In the genomic region with DNA sequence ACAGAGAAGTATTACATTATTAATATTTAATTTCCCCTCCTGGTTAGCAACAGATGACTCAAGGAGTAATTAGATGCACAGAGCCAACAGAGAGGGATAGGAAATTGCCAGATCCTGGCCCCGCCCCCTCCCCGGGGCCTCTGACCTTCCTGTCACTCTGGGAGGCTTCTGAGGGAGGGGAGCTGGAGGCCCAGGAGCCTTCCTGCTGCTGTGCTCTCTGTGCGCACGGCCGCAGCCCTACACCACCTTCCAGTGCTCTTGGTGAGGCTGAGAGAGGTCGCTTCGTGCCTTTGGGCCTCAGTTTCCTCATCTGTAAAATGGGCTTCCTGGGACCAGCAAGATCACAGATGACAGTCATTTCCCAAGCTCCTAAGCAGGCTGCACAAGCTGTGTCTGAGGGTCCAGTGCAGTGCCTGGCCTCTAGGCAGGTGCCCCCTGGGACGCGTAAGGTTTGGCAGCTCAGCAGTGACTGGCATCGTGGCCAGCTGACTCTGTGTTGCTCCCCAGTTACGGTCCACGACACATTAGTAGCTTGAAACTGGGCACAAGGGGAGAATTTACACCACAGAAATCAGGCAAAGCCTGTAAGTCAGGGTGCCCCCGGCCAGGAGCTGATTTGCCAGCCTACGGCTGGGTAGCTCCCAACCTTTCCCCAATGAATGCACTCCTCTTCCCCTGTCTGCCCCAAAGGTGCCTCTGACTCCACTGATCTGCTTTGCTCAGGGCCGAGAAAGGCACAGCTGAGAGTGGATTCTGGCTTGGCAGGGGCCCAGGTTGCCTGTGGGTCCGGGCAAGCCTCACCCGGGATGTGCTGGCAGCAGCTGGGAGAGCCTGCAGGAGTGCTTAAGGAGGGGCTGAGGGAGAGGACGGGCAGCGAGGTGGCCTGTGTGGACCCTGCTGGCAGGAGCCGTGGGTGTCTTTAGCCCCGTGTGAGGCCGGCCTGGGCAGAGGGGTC, we compare ENCODE assay signal across 8 cellular contexts. TPM values are rescaled to one million over a fixed set of nuclear protein-coding genes. Genes with fewer than 3 reads are reported as not detected.
DNase-seq lines count a peak whose midpoint lies in the region; ATAC-seq and TF ChIP-seq lines count a peak whose summit lies in the region.
"Had no signal": no experiment of that assay in that cellular context is flagged by ENCODE, and none has a peak within 500 bp of the region (broad histone marks: within the 10 kb centered on the region; RNA-seq: fewer than 3 reads in every experiment).

No MANE protein-coding gene starts in this region.

- peaks cover 15 to 26% of the 10 kb centered on the region in 2 experiments for H3K4me1 Mint-ChIP-seq in H9
- peaks cover 87 to 90% (median 90%) of the 10 kb centered on the region in 3 donors for H3K4me1 Mint-ChIP-seq in T-cell
- peaks cover 60% of the 10 kb centered on the region for H3K4me1 Mint-ChIP-seq in brain

- H4K20me1 ChIP-seq in H9 (ENCODE audit: control insufficient read depth, insufficient read depth, insufficient read length), result peaks cover 2% of the 10 kb centered on the region

- no peaks in the 10 kb centered on the region for H3K36me3 ChIP-seq in prostate gland

- H3K56ac ChIP-seq in H9 (ENCODE audit: insufficient read length, low read depth, low read length), result no peak overlapping the region

- no peak overlapping the region for H3K18ac ChIP-seq in H9 (ENCODE audit: insufficient read length, low read depth, low read length)

- H2BK120ac ChIP-seq in H9 (ENCODE audit: low read depth, low read length, poor library complexity, severe bottlenecking), result no peak overlapping the region

- TF ChIP-seq CTCF in H9 (conservative IDR thresholded peaks at IDR 0.05) (no peak), brain (conservative IDR thresholded peaks at IDR 0.05) (no peak), prostate gland (IDR thresholded peaks at IDR 0.05) (no peak)

- no peak overlapping the region for H3K27ac ChIP-seq in H9 (ENCODE audit: insufficient read length, low read depth, low read length)
- no peak overlapping the region for H3K27ac ChIP-seq in prostate gland

- no peak for TF ChIP-seq POLR2A in prostate gland (IDR thresholded peaks at IDR 0.05)

- no peak overlapping the region for H4K5ac ChIP-seq in H9 (ENCODE audit: insufficient read length, low read depth, low read length)

- H3K23me2 ChIP-seq in H9 (ENCODE audit: insufficient read length, low read depth, low read length, poor library complexity, severe bottlenecking), result peaks cover 1% of the 10 kb centered on the region

- H3K4me1 ChIP-seq in H9 (ENCODE audit: insufficient read depth, low read length), result 0 out of 2 replicates have a peak, but pooled peaks cover 5% of the 10 kb centered on the region
- peaks cover 12% of the 10 kb centered on the region for H3K4me1 ChIP-seq in prostate gland (replicated peaks)

- no peak overlapping the region for H2AFZ ChIP-seq in H9 (ENCODE audit: low read length)

- H3K27ac Mint-ChIP-seq in H9, result peak overlapping the region in 2 of 3 experiments; percentile 34 to 95; a peak in 2 of 7 replicates
- H3K27ac Mint-ChIP-seq in T-cell, result peak overlapping the region; percentile 95 to 97
- H3K27ac Mint-ChIP-seq in brain, result peak overlapping the region in 3 of 5 experiments; percentile 1 to 60 (median 36)

- no peak overlapping the region for H2BK12ac ChIP-seq in H9 (ENCODE audit: insufficient read length, low read depth, low read length)

- no peak overlapping the region for H3K23ac ChIP-seq in H9 (ENCODE audit: insufficient read length, low read depth, low read length)

- no peak for ATAC-seq in T-cell (replicated peaks in 1 of 4)
- no peak for ATAC-seq in GM19324 (IDR thresholded peaks at IDR 0.05; ENCODE audit: low FRiP score, unreplicated experiment)
- ATAC-seq in HG03097 (IDR thresholded peaks at IDR 0.05; ENCODE audit: low FRiP score, unreplicated experiment), result no peak

- H2BK20ac ChIP-seq in H9 (ENCODE audit: low read depth, low read length, poor library complexity, severe bottlenecking), result no peak overlapping the region

- no peak overlapping the region for H2AK5ac ChIP-seq in H9 (ENCODE audit: insufficient read length, low read length)

- CTCF ChIA-PET in T-cell (lab: Charles Lee), result interaction anchor here (0.5 to 1.1 kb wide), 2 partner anchors 9 to 1158 kb away, joined by 3 to 4 read pairs; no protein-coding TSS in a partner anchor

- intact Hi-C loops in prostate gland (cut with DNase I), result loop anchor here (5.0 kb wide), 1 partner anchor 93 kb away; no protein-coding TSS in a partner anchor

- H3K79me1 ChIP-seq in H9 (ENCODE audit: insufficient read depth, low read depth, low read length, poor library complexity, severe bottlenecking), result no peaks in the 10 kb centered on the region

- no peak overlapping the region for H3K4me2 ChIP-seq in H9 (ENCODE audit: insufficient read depth, insufficient read length, low read length)

- no peak overlapping the region for H3K9ac ChIP-seq in H9 (ENCODE audit: extremely low read depth, insufficient read length, low read length)

- peak overlapping the region; percentile 33; the same call in 1 of the 2 replicates for H3K14ac ChIP-seq in H9 (ENCODE audit: insufficient read depth, low read length)

- H3K36me3 Mint-ChIP-seq in H9 (ENCODE audit: insufficient read depth in 1 of 3, low read depth in 3 of 3), result no peaks in the 10 kb centered on the region; a peak in 1 of 7 replicates
- H3K36me3 Mint-ChIP-seq in T-cell, result no peaks in the 10 kb centered on the region
- no peaks in the 10 kb centered on the region for H3K36me3 Mint-ChIP-seq in brain

- no peak overlapping the region for H4K91ac ChIP-seq in H9 (ENCODE audit: insufficient read length, low read depth, low read length)

- H4K8ac ChIP-seq in H9 (replicated peaks; ENCODE audit: insufficient read length, low read depth, low read length), result no peak overlapping the region

- H3K9me3 Mint-ChIP-seq in H9 (no peaks in the 10 kb centered on the region), T-cell (no peaks in the 10 kb centered on the region), brain (no peaks in the 10 kb centered on the region)

- POLR2A ChIA-PET in T-cell (lab: Charles Lee), result no interaction called here

- H3T11ph ChIP-seq in H9 (ENCODE audit: low read length), result no peak overlapping the region

- H3K27me3 ChIP-seq in H9 (ENCODE audit: insufficient read depth, low read length) (no peaks in the 10 kb centered on the region; the same call in 1 of the 2 replicates), prostate gland (replicated peaks; ENCODE audit: insufficient read depth) (no peaks in the 10 kb centered on the region)

- H3K9me3 ChIP-seq in H9 (ENCODE audit: control insufficient read depth, low read depth, low read length), result no peaks in the 10 kb centered on the region
- H3K9me3 ChIP-seq in prostate gland, result no peaks in the 10 kb centered on the region

- WGBS in H9 (ENCODE audit: extremely low coverage, insufficient read length, low lambda C conversion rate), result no CpG with 5 or more reads among the region's 22 CpGs
- 54% methylated on average over 22 of the region's 22 CpGs for WGBS in prostate gland

- H3K4me3 ChIP-seq in prostate gland, result no peak overlapping the region
- H3K4me3 ChIP-seq: lung had no signal

- peak; percentile 65 for DNase-seq in H9
- DNase-seq in T-cell, result peak in 28 of 34 experiments; percentile 30 to 68 (median 42)
- peak; percentile 63 for DNase-seq in prostate gland (ENCODE audit: low spot score)
- no peak for DNase-seq in amniotic stem cell (lab: John Stamatoyannopoulos, UW)

- H3K4ac ChIP-seq in H9 (ENCODE audit: low read depth, low read length), result no peak overlapping the region

- H3K4me3 Mint-ChIP-seq in H9 (no peak overlapping the region; a peak in 1 of 5 replicates), T-cell (peak overlapping the region; percentile 84 to 90 (median 89)), brain (no peak overlapping the region)

- H3K79me2 ChIP-seq in H9 (ENCODE audit: insufficient read depth, low read length), result no peaks in the 10 kb centered on the region

- H2BK5ac ChIP-seq in H9 (ENCODE audit: insufficient read length, low read length), result no peak overlapping the region

- H2BK15ac ChIP-seq in H9 (ENCODE audit: low read depth, low read length), result no peak overlapping the region

- peaks cover 20% of the 10 kb centered on the region for H3K27me3 Mint-ChIP-seq in H9 (ENCODE audit: low read depth)
- no peaks in the 10 kb centered on the region for H3K27me3 Mint-ChIP-seq in T-cell
- peaks cover 29% of the 10 kb centered on the region for H3K27me3 Mint-ChIP-seq in brain

RNA-seq across cellular contexts. Expression of a gene that starts 2.3 kb away (rescaled TPM):
- 3.5 and 3.9 TPM in 2 replicates for total RNA-seq in H9 (2021)
- total RNA-seq in T-cell, result 10 to 100 TPM; 29.1 to 35.1 (median 30.1) TPM
- 8.0 TPM for polyA plus RNA-seq in brain (ENCODE audit: insufficient read depth, low read depth, low replicate concordance)
- 1 to 10 TPM; 2.1 to 3.7 TPM for total RNA-seq in prostate gland

Comparison
In these comparisons a context has a peak if more than half of its experiments do, and no peak if none do; other contexts are left out.
1. H3K27ac Mint-ChIP-seq: peak in every context shown above with its lines; median percentile 96 in T-cell; 64 in H9; 36 in brain.
2. H3K4me3 Mint-ChIP-seq: peak in T-cell (3 of 3); none in H9 (0 of 2) and brain (0 of 5).